Comparison of ENCODE assay signal across 8 cellular contexts in the genomic region with DNA sequence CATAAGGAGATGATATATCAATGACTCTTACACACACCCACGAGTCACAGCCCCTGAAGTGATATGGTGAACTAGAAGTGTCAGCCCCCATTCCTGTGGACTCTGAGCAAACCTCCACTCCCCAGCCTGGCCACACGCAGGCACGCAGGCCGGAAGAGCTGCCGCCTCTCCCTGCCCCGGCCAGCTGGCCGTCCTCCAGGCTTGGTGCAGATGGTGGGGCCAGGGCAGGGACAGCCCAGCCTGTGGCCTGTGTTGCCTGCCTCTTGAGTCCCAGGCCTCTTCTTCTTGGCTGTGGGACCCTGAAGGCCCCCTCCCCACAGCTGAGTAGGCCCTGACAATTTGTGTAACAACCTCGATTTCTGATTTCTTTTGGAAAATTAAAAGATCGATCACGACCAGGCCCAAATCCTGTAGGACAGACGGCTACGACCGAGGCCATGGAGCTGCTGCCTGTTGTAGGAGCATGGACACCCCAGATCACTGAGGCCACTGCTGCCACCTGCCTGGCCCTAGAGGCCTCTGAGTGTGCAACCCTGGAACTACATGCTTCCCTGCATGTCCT. TPM values are rescaled to one million over a fixed set of nuclear protein-coding genes. Genes with fewer than 3 reads are reported as not detected.
DNase-seq lines count a peak whose midpoint lies in the region; ATAC-seq and TF ChIP-seq lines count a peak whose summit lies in the region.

No MANE protein-coding gene starts in this region.

- no peaks in the 10 kb centered on the region for H4K20me1 ChIP-seq in osteoblast (ENCODE audit: insufficient read depth, low read length)

- H3K4me1 Mint-ChIP-seq in glutamatergic neuron (ENCODE audit: low read depth, unreplicated experiment) = peaks cover 54% of the 10 kb centered on the region
- H3K4me1 Mint-ChIP-seq in activated T-helper 2 cell treated with anti-CD3 and anti-CD28 coated beads, Interferon-gamma antibody, Interleukin-2, Interleukin-4, amounts not matched to agents 10 μg/mL and 5 μg/mL and 100 μg/mL, durations not matched to agents 14 hours and 24 hours and 36 hours (ENCODE audit: low read depth) = no peaks in the 10 kb centered on the region

- peak overlapping the region; percentile 20 for H3K4me2 ChIP-seq in osteoblast (ENCODE audit: insufficient read depth, low read length)

- peak overlapping the region; percentile 66 for H3K27ac ChIP-seq in VCaP
- H3K27ac ChIP-seq in osteoblast (ENCODE audit: low read depth, low read length) = peak overlapping the region; percentile 59

- POLR2A ChIA-PET in BJ (lab: Charles Lee) = interaction anchor here (0.5 kb wide), 1 partner anchor 182 kb away, joined by 6 read pairs; no protein-coding TSS in a partner anchor

- H3K9me3 Mint-ChIP-seq in glutamatergic neuron (ENCODE audit: unreplicated experiment) = peaks cover 34% of the 10 kb centered on the region
- no peaks in the 10 kb centered on the region for H3K9me3 Mint-ChIP-seq in activated T-helper 2 cell treated with anti-CD3 and anti-CD28 coated beads, Interferon-gamma antibody, Interleukin-2, Interleukin-4, amounts not matched to agents 10 μg/mL and 5 μg/mL and 100 μg/mL, durations not matched to agents 14 hours and 24 hours and 36 hours

- H3K79me2 ChIP-seq in osteoblast (ENCODE audit: insufficient read depth, low read length) = no peaks in the 10 kb centered on the region

- no peaks in the 10 kb centered on the region for H3K27me3 ChIP-seq in BJ (ENCODE audit: control insufficient read depth, insufficient read depth, low read length)
- no peaks in the 10 kb centered on the region for H3K27me3 ChIP-seq in osteoblast (ENCODE audit: insufficient read depth, low read length)

- peaks cover 51% of the 10 kb centered on the region for H3K4me1 ChIP-seq in osteoblast (ENCODE audit: insufficient read depth, low read length)

- H3K36me3 Mint-ChIP-seq in glutamatergic neuron (ENCODE audit: unreplicated experiment) = peaks cover 4% of the 10 kb centered on the region
- H3K36me3 Mint-ChIP-seq in activated T-helper 2 cell treated with anti-CD3 and anti-CD28 coated beads, Interferon-gamma antibody, Interleukin-2, Interleukin-4, amounts not matched to agents 10 μg/mL and 5 μg/mL and 100 μg/mL, durations not matched to agents 14 hours and 24 hours and 36 hours (ENCODE audit: low read depth) = no peaks in the 10 kb centered on the region

- intact Hi-C loops in activated T-helper 2 cell treated with anti-CD3 and anti-CD28 coated beads, Interferon-gamma antibody, Interleukin-2, Interleukin-4, amounts not matched to agents 10 μg/mL and 5 μg/mL and 100 μg/mL, durations not matched to agents 14 hours and 24 hours and 36 hours (cut with micrococcal nuclease) = no loop called here

- TF ChIP-seq CTCF in BJ (IDR thresholded peaks at IDR 0.05; ENCODE audit: insufficient read depth, low read depth, low read length) (0 out of 2 replicates have a peak, but pooled peaks have one; percentile 4), VCaP (conservative IDR thresholded peaks at IDR 0.05) (no peak), glutamatergic neuron (IDR thresholded peaks at IDR 0.05; ENCODE audit: partially characterized antibody, unreplicated experiment) (no peak), osteoblast (IDR thresholded peaks at IDR 0.05; ENCODE audit: extremely low read depth, low read depth, low read length) (no peak)

- peak; percentile 86 for DNase-seq in BJ (ENCODE audit: low read depth)
- DNase-seq in glutamatergic neuron = peak; percentile 73
- DNase-seq in osteoblast (ENCODE audit: insufficient read length, low spot score, missing footprints) = peak; percentile 97
- no peak for DNase-seq in activated T-helper 2 cell treated with anti-CD3 and anti-CD28 coated beads, Interferon-gamma antibody, Interleukin-2, Interleukin-4, amounts not matched to agents 10 μg/mL and 5 μg/mL and 100 μg/mL, durations not matched to agents 14 hours and 24 hours and 36 hours (ENCODE audit: low spot score)
- DNase-seq in NCI-H2196 (lab: John Stamatoyannopoulos, UW; ENCODE audit: unreplicated experiment) = no peak
- no peak for DNase-seq in AML-193 (lab: John Stamatoyannopoulos, UW)

- no peaks in the 10 kb centered on the region for H3K9me3 ChIP-seq in osteoblast (ENCODE audit: low read depth, low read length)

- no peak for ATAC-seq in HG02884 (IDR thresholded peaks at IDR 0.05; ENCODE audit: unreplicated experiment)

- CTCF ChIA-PET in BJ (lab: Yijun Ruan, JAX) = no interaction called here

- no peak overlapping the region for H3K4me3 ChIP-seq in BJ (ENCODE audit: low read depth, low read length)
- no peak overlapping the region for H3K4me3 ChIP-seq in osteoblast (ENCODE audit: insufficient read depth, low read length)

- H3K4me3 Mint-ChIP-seq in glutamatergic neuron (ENCODE audit: unreplicated experiment) = peak overlapping the region; percentile 50
- H3K4me3 Mint-ChIP-seq in activated T-helper 2 cell treated with anti-CD3 and anti-CD28 coated beads, Interferon-gamma antibody, Interleukin-2, Interleukin-4, amounts not matched to agents 10 μg/mL and 5 μg/mL and 100 μg/mL, durations not matched to agents 14 hours and 24 hours and 36 hours (ENCODE audit: low read depth) = no peak overlapping the region

- H3K36me3 ChIP-seq in BJ (ENCODE audit: control insufficient read depth, insufficient read depth, low read length) (no peaks in the 10 kb centered on the region), osteoblast (ENCODE audit: insufficient read depth, low read length) (no peaks in the 10 kb centered on the region)

- peaks cover 28% of the 10 kb centered on the region for H3K27me3 Mint-ChIP-seq in glutamatergic neuron (ENCODE audit: unreplicated experiment)
- peaks cover 2% of the 10 kb centered on the region for H3K27me3 Mint-ChIP-seq in activated T-helper 2 cell treated with anti-CD3 and anti-CD28 coated beads, Interferon-gamma antibody, Interleukin-2, Interleukin-4, amounts not matched to agents 10 μg/mL and 5 μg/mL and 100 μg/mL, durations not matched to agents 14 hours and 24 hours and 36 hours (ENCODE audit: low read depth)

- peak overlapping the region; percentile 93 for H3K27ac Mint-ChIP-seq in glutamatergic neuron (ENCODE audit: unreplicated experiment)
- H3K27ac Mint-ChIP-seq in activated T-helper 2 cell treated with anti-CD3 and anti-CD28 coated beads, Interferon-gamma antibody, Interleukin-2, Interleukin-4, amounts not matched to agents 10 μg/mL and 5 μg/mL and 100 μg/mL, durations not matched to agents 14 hours and 24 hours and 36 hours = no peak overlapping the region

- H2AFZ ChIP-seq in osteoblast (ENCODE audit: low read length) = peak overlapping the region; percentile 32

RNA-seq across cellular contexts. Expression of gene MPRIP, which starts 10.0 kb away (rescaled TPM):
- 149 and 154 TPM in 2 replicates for polyA plus RNA-seq in BJ (2011; rRNA removed)
- polyA minus RNA-seq in BJ (2011; rRNA and poly(A)+ RNA removed) = 129 and 187 TPM in 2 replicates
- 863 TPM for total RNA-seq in glutamatergic neuron (ENCODE audit: unreplicated experiment)
- 120 and 149 TPM in 2 replicates for total RNA-seq in osteoblast
- 141 and 144 TPM in 2 replicates for total RNA-seq in activated T-helper 2 cell treated with anti-CD3 and anti-CD28 coated beads, Interferon-gamma antibody, Interleukin-2, Interleukin-4, amounts not matched to agents 10 μg/mL and 5 μg/mL and 100 μg/mL, durations not matched to agents 14 hours and 24 hours and 36 hours

Comparison
In these comparisons a context has a peak if more than half of its experiments do, and no peak if none do; other contexts are left out.
1. DNase-seq: peak in BJ (single experiment), glutamatergic neuron (single experiment) and osteoblast (single experiment); none in activated T-helper 2 cell treated with anti-CD3 and anti-CD28 coated beads, Interferon-gamma antibody, Interleukin-2, Interleukin-4, amounts not matched to agents 10 μg/mL and 5 μg/mL and 100 μg/mL, durations not matched to agents 14 hours and 24 hours and 36 hours (single experiment), NCI-H2196 (single experiment) and AML-193 (0 of 2).